ENCODE assay signal across 23 cellular contexts in the genomic region with DNA sequence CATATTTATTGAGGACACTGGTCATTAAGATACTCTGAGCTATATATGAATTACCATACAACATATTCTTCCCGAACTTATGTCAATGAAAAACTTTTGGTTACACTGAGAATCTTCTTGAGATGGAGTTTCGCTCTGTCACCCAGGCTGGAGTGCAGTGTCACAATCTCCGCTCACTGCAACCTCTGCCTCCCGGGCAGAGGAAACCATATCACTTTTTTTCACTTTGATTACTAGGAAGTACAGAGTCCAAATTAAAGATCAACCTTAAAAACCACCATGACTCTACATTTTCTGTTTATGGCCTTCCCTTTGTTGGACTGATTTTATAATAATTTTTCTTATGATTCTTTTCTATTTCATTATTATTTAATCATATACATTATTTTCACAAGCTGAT.
"Had no signal": no experiment of that assay in that cellular context is flagged by ENCODE, and none has a peak within 500 bp of the region (broad histone marks: within the 10 kb centered on the region; RNA-seq: fewer than 3 reads in every experiment).

No MANE protein-coding gene starts in this region.

- FAIRE-seq: bronchial epithelial cell had no signal

- H3K4me3 Mint-ChIP-seq: activated CD4-positive, alpha-beta memory T cell treated with anti-CD3 and anti-CD28 coated beads for 36 hours; activated naive CD4-positive, alpha-beta T cell treated with anti-CD3 and anti-CD28 coated beads, Interleukin-2, amount 10 ng/mL, durations not matched to agents 7 days and 5 days; activated T-cell treated with anti-CD3 and anti-CD28 coated beads, Interleukin-2, amount 50 U/mL, for 72 hours; dendritic cell treated with granulocyte-macrophage colony-stimulating factor and Interleukin-4, amounts not matched to agents 40 ng/mL and 50 ng/mL, for 4 days; mesothelial cell of epicardium; natural killer cell treated with Interleukin-12 subunit alpha and Interleukin-12 subunit beta and Interleukin-15 and Interleukin-18, amount 100 ng/mL, for 72 hours had no signal

- H3K4me3 ChIP-seq: left ventricle myocardium inferior, prostate gland, right atrium auricular region, upper lobe of right lung had no signal

- H3K27me3 Mint-ChIP-seq: activated CD4-positive, alpha-beta memory T cell treated with anti-CD3 and anti-CD28 coated beads for 36 hours; activated naive CD4-positive, alpha-beta T cell treated with anti-CD3 and anti-CD28 coated beads, Interleukin-2, amount 10 ng/mL, durations not matched to agents 7 days and 5 days; dendritic cell treated with granulocyte-macrophage colony-stimulating factor and Interleukin-4, amounts not matched to agents 40 ng/mL and 50 ng/mL, for 4 days; natural killer cell treated with Interleukin-12 subunit alpha and Interleukin-12 subunit beta and Interleukin-15 and Interleukin-18, amount 100 ng/mL, for 72 hours had no signal

- H3K9me3 ChIP-seq: prostate gland, upper lobe of right lung had no signal

- H3K4me1 Mint-ChIP-seq: activated naive CD4-positive, alpha-beta T cell treated with anti-CD3 and anti-CD28 coated beads, Interleukin-2, amount 10 ng/mL, durations not matched to agents 7 days and 5 days had no signal

- H3K36me3 Mint-ChIP-seq: activated CD4-positive, alpha-beta memory T cell treated with anti-CD3 and anti-CD28 coated beads for 36 hours; activated naive CD4-positive, alpha-beta T cell treated with anti-CD3 and anti-CD28 coated beads, Interleukin-2, amount 10 ng/mL, durations not matched to agents 7 days and 5 days; mesothelial cell of epicardium; natural killer cell treated with Interleukin-12 subunit alpha and Interleukin-12 subunit beta and Interleukin-15 and Interleukin-18, amount 100 ng/mL, for 72 hours had no signal

- H3K27ac Mint-ChIP-seq: activated CD4-positive, alpha-beta memory T cell treated with anti-CD3 and anti-CD28 coated beads for 36 hours; activated naive CD4-positive, alpha-beta T cell treated with anti-CD3 and anti-CD28 coated beads, Interleukin-2, amount 10 ng/mL, durations not matched to agents 7 days and 5 days; activated T-cell treated with anti-CD3 and anti-CD28 coated beads, Interleukin-2, amount 50 U/mL, for 72 hours; dendritic cell treated with granulocyte-macrophage colony-stimulating factor and Interleukin-4, amounts not matched to agents 40 ng/mL and 50 ng/mL, for 4 days; mesothelial cell of epicardium; natural killer cell treated with Interleukin-12 subunit alpha and Interleukin-12 subunit beta and Interleukin-15 and Interleukin-18, amount 100 ng/mL, for 72 hours had no signal

- DNase-seq: activated CD4-positive, alpha-beta memory T cell treated with anti-CD3 and anti-CD28 coated beads for 36 hours; activated CD4-positive, alpha-beta T cell treated with anti-CD3 and anti-CD28 coated beads for 4 hours; activated CD4-positive, CD25-positive, alpha-beta regulatory T cell; activated effector memory CD4-positive, alpha-beta T cell treated with Interleukin-2 at 50 U/mL for 16 hours; activated naive CD4-positive, alpha-beta T cell treated with anti-CD3 and anti-CD28 coated beads, Interleukin-2, amount 10 ng/mL, durations not matched to agents 7 days and 5 days; activated T-cell treated with anti-CD3 and anti-CD28 coated beads, Interleukin-2, amount 50 U/mL, for 72 hours; amygdala; effector memory CD4-positive, alpha-beta T cell; foreskin melanocyte; left ventricle myocardium inferior; mammary epithelial cell; stimulated activated CD4-positive, alpha-beta T cell treated with anti-CD3 and anti-CD28 coated beads, Interleukin-12 subunit alpha, Interleukin-12 subunit beta, amount 100 ng/mL, for 4 hours; stimulated activated CD4-positive, alpha-beta T cell treated with anti-CD3 and anti-CD28 coated beads, Interleukin-4, amount 100 ng/mL, for 4 hours; stimulated activated naive CD8-positive, alpha-beta T cell treated with anti-CD3 and anti-CD28 coated beads, Interleukin-15, Interleukin-2, amounts not matched to agents 100 U/mL and 50 U/mL, for 24 hours; T-helper 1 cell; upper lobe of right lung had no signal

- H3K27ac ChIP-seq: left ventricle myocardium inferior, prostate gland, right atrium auricular region, upper lobe of right lung had no signal

- H3K27me3 ChIP-seq: right atrium auricular region, upper lobe of right lung had no signal

- H3K36me3 ChIP-seq: left ventricle myocardium inferior, prostate gland, right atrium auricular region, upper lobe of right lung had no signal

- H3K4me1 ChIP-seq: left ventricle myocardium inferior, prostate gland, right atrium auricular region, upper lobe of right lung had no signal

- ATAC-seq: activated T-cell treated with anti-CD3 and anti-CD28 coated beads, Interleukin-2, amount 50 U/mL, for 72 hours; esophagus mucosa; natural killer cell treated with Interleukin-12 subunit alpha and Interleukin-12 subunit beta and Interleukin-15 and Interleukin-18, amount 100 ng/mL, for 72 hours; stimulated activated naive CD8-positive, alpha-beta T cell treated with anti-CD3 and anti-CD28 coated beads, Interleukin-15, Interleukin-2, amounts not matched to agents 100 U/mL and 50 U/mL, for 24 hours; upper lobe of right lung had no signal
